ENCODE assay signal across 8 cellular contexts in the genomic region with DNA sequence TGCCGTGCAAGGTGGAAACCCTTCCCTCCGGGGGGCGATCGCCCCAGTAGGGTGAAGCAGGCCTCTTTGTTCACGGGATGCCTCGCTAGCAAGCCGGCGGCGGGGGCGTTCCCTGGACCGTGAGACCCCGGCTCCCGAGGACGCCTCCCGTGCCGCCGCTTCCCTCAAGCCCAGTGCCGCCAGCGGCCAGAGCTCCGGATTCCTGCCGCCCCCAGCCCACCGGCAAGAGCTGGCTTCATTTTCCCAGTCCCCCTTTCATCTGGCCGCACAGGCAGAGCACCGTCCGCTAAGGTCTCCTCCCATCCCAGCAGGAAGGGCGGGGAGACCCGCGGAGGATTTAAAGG. TPM values are rescaled to one million over a fixed set of nuclear protein-coding genes. Genes with fewer than 3 reads are reported as not detected.
DNase-seq lines count a peak whose midpoint lies in the region; ATAC-seq, FAIRE-seq and TF ChIP-seq lines count a peak whose summit lies in the region.

No MANE protein-coding gene starts in this region.

- peak; percentile 16 for TF ChIP-seq POLR2A in endothelial cell of umbilical vein (IDR thresholded peaks at IDR 0.05; ENCODE audit: low read depth, low read length)

- TF ChIP-seq CTCF in cardiac muscle cell (IDR thresholded peaks at IDR 0.05; ENCODE audit: low read depth, low read length) (peak; percentile 19), endothelial cell of umbilical vein (IDR thresholded peaks at IDR 0.05; ENCODE audit: extremely low read depth in 1 of 2, insufficient read depth in 1 of 2, low read depth in 1 of 2, low read length in 2 of 2) (peak in 1 of 2 donors; percentile 21), neutrophil (IDR thresholded peaks at IDR 0.05) (no peak)

- POLR2A ChIA-PET in activated CD8-positive, alpha-beta T cell treated with anti-CD3 and anti-CD28 coated beads, Interleukin-2, amount 10 ng/mL, durations not matched to agents 7 days and 5 days (lab: Charles Lee): interaction anchor here (0.7 to 13.2 kb wide), 16 partner anchors 9 to 83 kb away, joined by 3 to 200 read pairs (median 4); partner anchors contain the start of genes IER5, MR1 and STX6
- POLR2A ChIA-PET in endothelial cell of umbilical vein (lab: Charles Lee): interaction anchor here (0.6 to 5.8 kb wide), 9 partner anchors 9 to 604 kb away, joined by 3 to 114 read pairs (median 4); partner anchors contain the start of genes IER5 and STX6

- H3K27me3 ChIP-seq in cardiac muscle cell (peaks cover 8% of the 10 kb centered on the region), HUES48 (ENCODE audit: control insufficient read depth, insufficient read depth, low read length) (peaks cover 78% of the 10 kb centered on the region), endothelial cell of umbilical vein (ENCODE audit: control insufficient read depth in 2 of 2, insufficient read depth in 2 of 2, low read length in 2 of 2) (no peaks in the 10 kb centered on the region), neutrophil (peaks cover 85% of the 10 kb centered on the region)

- dilution Hi-C loops in endothelial cell of umbilical vein (cut with MboI; ENCODE audit: extremely low pct_ligation_motif_present, low sequenced_read_pairs): no loop called here

- FAIRE-seq in endothelial cell of umbilical vein (lab: Jason Lieb, UNC): no peak

- H3K27ac ChIP-seq in cardiac muscle cell (peak overlapping the region; percentile 40), HUES48 (ENCODE audit: low read depth, low read length) (peak overlapping the region; percentile 91), endothelial cell of umbilical vein (ENCODE audit: insufficient read depth, low read depth, low read length) (peak overlapping the region; percentile 90), neutrophil (peak overlapping the region; percentile 75)

- H3K4me1 Mint-ChIP-seq in activated CD8-positive, alpha-beta T cell treated with anti-CD3 and anti-CD28 coated beads, Interleukin-2, amount 10 ng/mL, durations not matched to agents 7 days and 5 days (ENCODE audit: low read depth): peaks cover 73% of the 10 kb centered on the region

- peak overlapping the region; percentile 80 for H3K4me3 Mint-ChIP-seq in activated CD8-positive, alpha-beta T cell treated with anti-CD3 and anti-CD28 coated beads, Interleukin-2, amount 10 ng/mL, durations not matched to agents 7 days and 5 days

- peak overlapping the region; percentile 53 for H3K4me2 ChIP-seq in endothelial cell of umbilical vein (ENCODE audit: insufficient read depth, low read length)

- ATAC-seq in activated CD8-positive, alpha-beta T cell treated with anti-CD3 and anti-CD28 coated beads, Interleukin-2, amount 10 ng/mL, durations not matched to agents 7 days and 5 days: peak; percentile 38

- no peaks in the 10 kb centered on the region for H3K36me3 Mint-ChIP-seq in activated CD8-positive, alpha-beta T cell treated with anti-CD3 and anti-CD28 coated beads, Interleukin-2, amount 10 ng/mL, durations not matched to agents 7 days and 5 days (ENCODE audit: low read depth)

- no peaks in the 10 kb centered on the region for H3K36me3 ChIP-seq in cardiac muscle cell
- H3K36me3 ChIP-seq in HUES48 (ENCODE audit: control insufficient read depth, insufficient read depth, low read length): no peaks in the 10 kb centered on the region
- no peaks in the 10 kb centered on the region for H3K36me3 ChIP-seq in endothelial cell of umbilical vein (ENCODE audit: control insufficient read depth in 2 of 2, extremely low read depth in 1 of 2, insufficient read depth in 2 of 2, low read length in 2 of 2)
- no peaks in the 10 kb centered on the region for H3K36me3 ChIP-seq in neutrophil

- no peaks in the 10 kb centered on the region for H3K9me1 ChIP-seq in endothelial cell of umbilical vein (replicated peaks; ENCODE audit: control insufficient read depth, extremely low read depth, insufficient read depth, low read length)

- intact Hi-C loops in cardiac septum (cut with DNase I): no loop called here
- intact Hi-C loops in endothelial cell of umbilical vein (cut with micrococcal nuclease): loop anchor here (1.0 to 5.0 kb wide), 5 partner anchors 14 to 602 kb away; partner anchors contain the start of genes ACBD6 and STX6

- peak overlapping the region; percentile 26 for H2AFZ ChIP-seq in endothelial cell of umbilical vein (ENCODE audit: low read depth, low read length)

- CTCF ChIA-PET in activated CD8-positive, alpha-beta T cell treated with anti-CD3 and anti-CD28 coated beads, Interleukin-2, amount 10 ng/mL, durations not matched to agents 7 days and 5 days (lab: Charles Lee): interaction anchor here (0.9 to 7.8 kb wide), 14 partner anchors 9 to 294 kb away, joined by 3 to 114 read pairs (median 6); partner anchors contain the start of gene STX6
- CTCF ChIA-PET in endothelial cell of umbilical vein (lab: Charles Lee): interaction anchor here (0.6 to 4.8 kb wide), 21 partner anchors 8 to 1290 kb away, joined by 3 to 43 read pairs (median 4); no protein-coding TSS in a partner anchor

- H4K20me1 ChIP-seq in endothelial cell of umbilical vein (replicated peaks; ENCODE audit: control insufficient read depth, extremely low read depth, insufficient read depth, low read length): no peaks in the 10 kb centered on the region

- H3K27me3 Mint-ChIP-seq in activated CD8-positive, alpha-beta T cell treated with anti-CD3 and anti-CD28 coated beads, Interleukin-2, amount 10 ng/mL, durations not matched to agents 7 days and 5 days (ENCODE audit: low read depth): peaks cover 34% of the 10 kb centered on the region

- TSS peak; percentile 54 for BruUV-seq in endothelial cell of umbilical vein (replicated peaks; lab: Mats Ljungman, UMichigan)

- no peaks in the 10 kb centered on the region for H3K79me2 ChIP-seq in endothelial cell of umbilical vein (ENCODE audit: control insufficient read depth, insufficient read depth, low read length)

- H3K4me3 ChIP-seq in cardiac muscle cell (peak overlapping the region; percentile 70), HUES48 (ENCODE audit: low read depth, low read length) (peak overlapping the region; percentile 73), endothelial cell of umbilical vein (replicated peaks in 1 of 3; ENCODE audit: insufficient read depth in 1 of 3, low read depth in 1 of 3, low read length in 3 of 3) (peak overlapping the region; percentile 44 to 63 (median 46)), neutrophil (ENCODE audit: low read depth in 1 of 2, low read length in 1 of 2) (peak overlapping the region; percentile 73 to 91)

- DNase-seq in cardiac muscle cell (ENCODE audit: low read depth in 1 of 2, low spot score in 1 of 2) (peak in 1 of 2 donors; percentile 67), cardiac septum (ENCODE audit: low spot score) (no peak), endothelial cell of umbilical vein (ENCODE audit: low read depth, low spot score) (no peak), globus pallidus (ENCODE audit: low spot score) (no peak), HPDE6-E6E7 (ENCODE audit: extremely low spot score) (no peak)
- peak; percentile 62 for DNase-seq in activated CD8-positive, alpha-beta T cell treated with anti-CD3 and anti-CD28 coated beads, Interleukin-2, amount 10 ng/mL, durations not matched to agents 7 days and 5 days

- H3K9me3 Mint-ChIP-seq in activated CD8-positive, alpha-beta T cell treated with anti-CD3 and anti-CD28 coated beads, Interleukin-2, amount 10 ng/mL, durations not matched to agents 7 days and 5 days (ENCODE audit: insufficient read depth): no peaks in the 10 kb centered on the region

- peak overlapping the region; percentile 78 for H3K27ac Mint-ChIP-seq in activated CD8-positive, alpha-beta T cell treated with anti-CD3 and anti-CD28 coated beads, Interleukin-2, amount 10 ng/mL, durations not matched to agents 7 days and 5 days

- H3K9ac ChIP-seq in HUES48 (ENCODE audit: low read depth, low read length) (peak overlapping the region; percentile 56), endothelial cell of umbilical vein (replicated peaks; ENCODE audit: extremely low read depth, insufficient read depth, low read length) (peak overlapping the region; percentile 92)

- H3K4me1 ChIP-seq in cardiac muscle cell (ENCODE audit: low read depth) (peaks cover 26% of the 10 kb centered on the region), HUES48 (ENCODE audit: control insufficient read depth, insufficient read depth, low read length) (peaks cover 52% of the 10 kb centered on the region), endothelial cell of umbilical vein (ENCODE audit: control insufficient read depth, extremely low read depth, insufficient read depth, low read length) (peaks cover 65% of the 10 kb centered on the region), neutrophil (ENCODE audit: control insufficient read depth in 1 of 2, insufficient read depth in 1 of 2, low read depth in 1 of 2, low read length in 1 of 2) (peaks cover 11 to 15% of the 10 kb centered on the region in 2 experiments)

- H3K9me3 ChIP-seq in cardiac muscle cell (ENCODE audit: low read depth) (no peaks in the 10 kb centered on the region), HUES48 (ENCODE audit: control insufficient read depth, insufficient read depth, low read length) (no peaks in the 10 kb centered on the region), endothelial cell of umbilical vein (replicated peaks; ENCODE audit: control insufficient read depth, insufficient read depth, low read length) (no peaks in the 10 kb centered on the region), neutrophil (no peaks in the 10 kb centered on the region)

TF ChIP-seq in endothelial cell of umbilical vein, 7 proteins besides CTCF, POLR2A, EP300 and RAD21 (continues in another document):
- TF ChIP-seq JUN (IDR thresholded peaks at IDR 0.05; ENCODE audit: borderline replicate concordance, insufficient read depth, insufficient read length, low read depth) (no peak), MYC (IDR thresholded peaks at IDR 0.05; ENCODE audit: low read depth, low read length) (no peak), FOS (IDR thresholded peaks at IDR 0.05; ENCODE audit: borderline replicate concordance, insufficient read depth, low read length) (no peak), GATA2 (IDR thresholded peaks at IDR 0.05; ENCODE audit: insufficient read depth, insufficient read length, low read depth, low read length) (no peak), POLR2AphosphoS5 (IDR thresholded peaks at IDR 0.05; ENCODE audit: insufficient read depth, low read depth, low read length) (no peak)

RNA-seq across cellular contexts. Expression of gene IER5, which starts 16.3 kb away (rescaled TPM):
- 5.5 and 15.2 TPM in 2 replicates for total RNA-seq in cardiac muscle cell
- 7.8 and 11.8 TPM in 2 replicates for polyA plus RNA-seq in cardiac muscle cell
- total RNA-seq in cardiac septum: 20.5 TPM
- 10 to 100 TPM; 37.2 to 38.0 TPM for total RNA-seq in activated CD8-positive, alpha-beta T cell treated with anti-CD3 and anti-CD28 coated beads, Interleukin-2, amount 10 ng/mL, durations not matched to agents 7 days and 5 days
- total RNA-seq in endothelial cell of umbilical vein: 14.4 and 14.9 TPM in 2 replicates
- polyA plus RNA-seq in endothelial cell of umbilical vein: 5.0 and 6.6 TPM in 2 replicates
- polyA plus RNA-seq in endothelial cell of umbilical vein (2011; cell fraction: cytosol; rRNA removed): 4.1 and 4.9 TPM in 2 replicates
- polyA plus RNA-seq in endothelial cell of umbilical vein (2011; cell fraction: nucleus; rRNA removed): 4.7 and 5.1 TPM in 2 replicates
- 9.1 and 9.2 TPM in 2 replicates for polyA plus RNA-seq in endothelial cell of umbilical vein (2012)
- 5.8 and 6.9 TPM in 2 replicates for polyA minus RNA-seq in endothelial cell of umbilical vein
- 9.5 TPM for polyA minus RNA-seq in endothelial cell of umbilical vein (2011; cell fraction: cytosol; rRNA and poly(A)+ RNA removed)
- polyA minus RNA-seq in endothelial cell of umbilical vein (2011; cell fraction: nucleus; rRNA and poly(A)+ RNA removed): 4.0 and 6.2 TPM in 2 replicates

Comparison
In these comparisons a context has a peak if more than half of its experiments do, and no peak if none do; other contexts are left out.
1. H3K27ac ChIP-seq: peak in every context shown above with its lines; median percentile 91 in HUES48; 90 in endothelial cell of umbilical vein; 75 in neutrophil; 40 in cardiac muscle cell.